In the genomic region with DNA sequence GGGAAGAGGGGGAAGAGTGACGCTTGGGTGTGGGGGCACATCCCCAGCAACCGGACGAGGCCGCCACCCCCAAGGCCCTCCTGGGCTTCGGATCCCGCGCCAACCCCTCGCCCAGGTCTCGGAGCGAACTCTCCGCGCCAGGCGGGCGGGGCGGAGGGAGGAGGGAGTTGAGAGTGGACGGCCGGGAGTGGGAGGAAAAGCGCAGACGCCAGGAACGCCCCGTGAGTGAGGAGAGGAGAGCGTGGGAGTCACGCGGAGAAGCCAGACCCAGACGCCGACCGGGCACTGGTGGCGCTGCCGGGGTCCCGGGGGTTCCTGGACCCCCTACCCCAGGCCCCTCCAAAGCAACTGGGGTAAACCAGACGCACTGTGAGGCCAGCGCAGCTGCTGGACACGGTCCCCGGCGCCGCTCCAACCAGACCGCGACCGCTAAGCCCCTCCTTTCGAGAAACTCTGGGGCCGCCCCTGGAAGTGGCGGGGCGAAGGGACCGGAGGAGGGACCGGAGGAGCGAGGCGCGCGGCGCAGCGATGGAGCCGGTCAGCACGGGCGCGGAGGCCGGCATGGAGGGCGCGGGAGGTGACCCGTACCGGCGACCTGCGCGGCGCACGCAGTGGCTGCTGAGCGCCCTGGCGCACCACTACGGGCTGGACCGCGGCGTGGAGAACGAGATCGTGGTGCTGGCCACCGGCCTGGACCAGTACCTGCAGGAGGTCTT, we compare ENCODE assay signal across 9 cellular contexts. TPM values are rescaled to one million over a fixed set of nuclear protein-coding genes. Genes with fewer than 3 reads are reported as not detected.
A peak's percentile ranks its signal among the peaks of the same experiment; 100 is the strongest.
DNase-seq lines count a peak whose midpoint lies in the region; ATAC-seq and TF ChIP-seq lines count a peak whose summit lies in the region.
"Had no signal": no experiment of that assay in that cellular context is flagged by ENCODE, and none has a peak within 500 bp of the region (broad histone marks: within the 10 kb centered on the region; RNA-seq: fewer than 3 reads in every experiment).

Gene EFCC1 (plus strand): TSS at position 204 of the 716 bp plus-strand sequence. CDS start 325 bp downstream, at position 529.

- H3K27me3 Mint-ChIP-seq in activated CD8-positive, alpha-beta T cell treated with anti-CD3 and anti-CD28 coated beads, Interleukin-2, amount 10 ng/mL, durations not matched to agents 7 days and 5 days (ENCODE audit: low read depth) = peaks cover 46% of the 10 kb centered on the region

- peaks cover 47% of the 10 kb centered on the region for H3K4me1 Mint-ChIP-seq in activated CD8-positive, alpha-beta T cell treated with anti-CD3 and anti-CD28 coated beads, Interleukin-2, amount 10 ng/mL, durations not matched to agents 7 days and 5 days (ENCODE audit: low read depth)

- no peaks in the 10 kb centered on the region for H3K9me3 Mint-ChIP-seq in activated CD8-positive, alpha-beta T cell treated with anti-CD3 and anti-CD28 coated beads, Interleukin-2, amount 10 ng/mL, durations not matched to agents 7 days and 5 days (ENCODE audit: insufficient read depth)

- H3K27ac ChIP-seq in left ventricle myocardium inferior (replicated peaks) = peak within 1 kb of the TSS; percentile 91

- intact Hi-C loops in left ventricle myocardium inferior (cut with micrococcal nuclease) = no loop called here

- TF ChIP-seq CTCF in HFF-Myc (IDR thresholded peaks at IDR 0.05; ENCODE audit: low read depth, low read length, missing control alignments) (no peak), left ventricle myocardium inferior (IDR thresholded peaks at IDR 0.05; ENCODE audit: borderline replicate concordance) (no peak), retinal pigment epithelial cell (conservative IDR thresholded peaks at IDR 0.05; ENCODE audit: low read depth, low read length) (no peak)

- no peak for DNase-seq in HFF-Myc (ENCODE audit: extremely low read depth, low read depth)
- DNase-seq in activated CD8-positive, alpha-beta T cell treated with anti-CD3 and anti-CD28 coated beads, Interleukin-2, amount 10 ng/mL, durations not matched to agents 7 days and 5 days = no peak
- peak; percentile 85 for DNase-seq in left ventricle myocardium inferior
- no peak for DNase-seq in retinal pigment epithelial cell (ENCODE audit: low read depth)
- no peak for DNase-seq in HPDE6-E6E7 (ENCODE audit: extremely low spot score)
- no peak for DNase-seq in NCI-H2081 (lab: John Stamatoyannopoulos, UW)

- ATAC-seq in activated CD8-positive, alpha-beta T cell treated with anti-CD3 and anti-CD28 coated beads, Interleukin-2, amount 10 ng/mL, durations not matched to agents 7 days and 5 days = peak; percentile 27
- ATAC-seq in HG03432 (IDR thresholded peaks at IDR 0.05; ENCODE audit: unreplicated experiment) = no peak
- no peak for ATAC-seq in GM21526 (IDR thresholded peaks at IDR 0.05; ENCODE audit: low FRiP score, unreplicated experiment)

- H3K4me3 Mint-ChIP-seq in activated CD8-positive, alpha-beta T cell treated with anti-CD3 and anti-CD28 coated beads, Interleukin-2, amount 10 ng/mL, durations not matched to agents 7 days and 5 days = peak within 1 kb of the TSS; percentile 67

- POLR2A ChIA-PET in activated CD8-positive, alpha-beta T cell treated with anti-CD3 and anti-CD28 coated beads, Interleukin-2, amount 10 ng/mL, durations not matched to agents 7 days and 5 days (lab: Charles Lee) = interaction anchor here (1.3 kb wide), 1 partner anchor 15 kb away, joined by 8 read pairs; no protein-coding TSS in a partner anchor

- no peaks in the 10 kb centered on the region for H3K36me3 Mint-ChIP-seq in activated CD8-positive, alpha-beta T cell treated with anti-CD3 and anti-CD28 coated beads, Interleukin-2, amount 10 ng/mL, durations not matched to agents 7 days and 5 days (ENCODE audit: low read depth)

- no peak within 1 kb of the TSS for H3K27ac Mint-ChIP-seq in activated CD8-positive, alpha-beta T cell treated with anti-CD3 and anti-CD28 coated beads, Interleukin-2, amount 10 ng/mL, durations not matched to agents 7 days and 5 days

- H3K4me1 ChIP-seq in left ventricle myocardium inferior = peaks cover 58% of the 10 kb centered on the region

- H3K4me3 ChIP-seq in HFF-Myc (replicated peaks; ENCODE audit: low read depth, low read length) (peak within 1 kb of the TSS; percentile 39), left ventricle myocardium inferior (peak within 1 kb of the TSS; percentile 84), retinal pigment epithelial cell (ENCODE audit: low read length) (peak within 1 kb of the TSS; percentile 14)

- H3K27me3 ChIP-seq in left ventricle myocardium inferior (ENCODE audit: low read depth) = peaks cover 54% of the 10 kb centered on the region

- CTCF ChIA-PET in activated CD8-positive, alpha-beta T cell treated with anti-CD3 and anti-CD28 coated beads, Interleukin-2, amount 10 ng/mL, durations not matched to agents 7 days and 5 days (lab: Charles Lee) = interaction anchor here (1.8 to 7.3 kb wide), 3 partner anchors 14 to 25 kb away, joined by 5 to 103 read pairs (median 38); no protein-coding TSS in a partner anchor

- H3K36me3 ChIP-seq in left ventricle myocardium inferior = no peaks in the 10 kb centered on the region

- no peaks in the 10 kb centered on the region for H3K9me3 ChIP-seq in left ventricle myocardium inferior (replicated peaks)

RNA-seq across cellular contexts. Expression of gene EFCC1, which starts in this region (rescaled TPM):
- under 1 TPM; 0.13 to 0.21 TPM for total RNA-seq in activated CD8-positive, alpha-beta T cell treated with anti-CD3 and anti-CD28 coated beads, Interleukin-2, amount 10 ng/mL, durations not matched to agents 7 days and 5 days
- total RNA-seq in left ventricle myocardium inferior = 1.5 TPM
- total RNA-seq: NCI-H460 had no signal

Comparison
In these comparisons a context has a peak if more than half of its experiments do, and no peak if none do; other contexts are left out.
1. Peak in ATAC-seq in activated CD8-positive, alpha-beta T cell treated with anti-CD3 and anti-CD28 coated beads, Interleukin-2, amount 10 ng/mL, durations not matched to agents 7 days and 5 days; RNA of the gene not detected or under 1 TPM.
2. H3K4me3 ChIP-seq: peak in every context shown above with its lines; median percentile 84 in left ventricle myocardium inferior; 39 in HFF-Myc; 14 in retinal pigment epithelial cell.